8 cellular contexts compared by ENCODE assay signal in genomic region chr11:6402061-6402470, GRCh38. TPM values are rescaled to one million over a fixed set of nuclear protein-coding genes. Genes with fewer than 3 reads are reported as not detected.
DNase-seq lines count a peak whose midpoint lies in the region; ATAC-seq, FAIRE-seq and TF ChIP-seq lines count a peak whose summit lies in the region.

No MANE protein-coding gene starts in this region.

- H2BK120ac ChIP-seq in trophoblast cell (ENCODE audit: insufficient read depth, low read length, poor library complexity): no peak overlapping the region

- no TSS peak for BruUV-seq in HepG2 (replicated peaks; lab: Mats Ljungman, UMichigan)

- H3K9ac ChIP-seq in HepG2 (ENCODE audit: insufficient read depth, low read depth, low read length) (no peak overlapping the region), trophoblast cell (ENCODE audit: low read length) (no peak overlapping the region)

- DNase-seq in HepG2 (ENCODE audit: low spot score) (peak; percentile 59), Right ventricle myocardium superior (no peak), H4 (ENCODE audit: low spot score) (no peak), dermis blood vessel endothelial cell (no peak), trophoblast cell (no peak)

- H3K23ac ChIP-seq in trophoblast cell (ENCODE audit: low read length): no peak overlapping the region

- in situ Hi-C loops in HepG2 (cut with HindIII; ENCODE audit: extremely low pct_ligation_motif_present, low pct_unique_long_range_greater_than_20kb): no loop called here

- intact Hi-C loops in HepG2 (cut with micrococcal nuclease; ENCODE audit: unreplicated experiment): no loop called here
- intact Hi-C loops in Right ventricle myocardium superior (cut with DNase I): no loop called here

- H4K20me1 ChIP-seq in HepG2 (ENCODE audit: insufficient read depth, low read length): no peaks in the 10 kb centered on the region

- no peaks in the 10 kb centered on the region for H3K79me1 ChIP-seq in trophoblast cell (ENCODE audit: low read length)

- H3K14ac ChIP-seq in trophoblast cell (ENCODE audit: low read length): no peak overlapping the region

- TF ChIP-seq POLR2A in HepG2 (IDR thresholded peaks at IDR 0.05; ENCODE audit: insufficient read depth in 1 of 2, low read depth in 2 of 2, low read length in 2 of 2): no peak

- no peak for TF ChIP-seq EP300 in HepG2 (IDR thresholded peaks at IDR 0.05; ENCODE audit: low read depth in 2 of 2, low read length in 2 of 2)
- TF ChIP-seq EP300 in HepG2 (CRISPR knock-in tag; IDR thresholded peaks at IDR 0.05; ENCODE audit: borderline replicate concordance): no peak

- H2AFZ ChIP-seq in HepG2 (ENCODE audit: low read length): no peak overlapping the region
- H2AFZ ChIP-seq in trophoblast cell (ENCODE audit: insufficient read depth, low read length, poor library complexity): no peak overlapping the region

- no peaks in the 10 kb centered on the region for H3K79me2 ChIP-seq in HepG2 (ENCODE audit: insufficient read depth, low read length)
- H3K79me2 ChIP-seq in trophoblast cell (ENCODE audit: control insufficient read depth, insufficient read depth, low read length, poor library complexity): no peaks in the 10 kb centered on the region

- H3K4ac ChIP-seq in trophoblast cell (ENCODE audit: low read depth, low read length): no peak overlapping the region

- WGBS in HepG2 (ENCODE audit: low lambda C conversion rate): 61% methylated on average over 7 of the region's 12 CpGs
- no CpG with 5 or more reads among the region's 12 CpGs for WGBS in trophoblast cell (ENCODE audit: extremely low coverage, insufficient coverage, insufficient read length)

- no peak overlapping the region for H3K27ac ChIP-seq in HepG2 (ENCODE audit: extremely low read length, insufficient read depth, low read length)
- no peak overlapping the region for H3K27ac ChIP-seq in trophoblast cell (ENCODE audit: low read depth, low read length)

- H4K91ac ChIP-seq in trophoblast cell (ENCODE audit: low read depth, low read length): no peak overlapping the region

- peaks cover 32% of the 10 kb centered on the region for H3K4me1 ChIP-seq in HepG2 (ENCODE audit: insufficient read depth, low read length)
- H3K4me1 ChIP-seq in trophoblast cell (ENCODE audit: control insufficient read depth in 1 of 2, insufficient read depth in 2 of 2, low read length in 2 of 2): peaks cover 6 to 7% of the 10 kb centered on the region in 2 experiments

- POLR2A ChIA-PET in HepG2 (lab: Yijun Ruan, JAX): interaction anchor here (0.9 to 2.8 kb wide), 4 partner anchors 12 to 39 kb away, joined by 3 to 16 read pairs (median 4); partner anchors contain the start of genes HPX and SMPD1

- H3K18ac ChIP-seq in trophoblast cell (ENCODE audit: low read length): no peak overlapping the region

- peaks cover 0 to 3% of the 10 kb centered on the region in 2 experiments; a peak in 1 of 5 replicates for H3K27me3 ChIP-seq in HepG2 (ENCODE audit: control insufficient read depth in 1 of 2, insufficient read depth in 2 of 2, low read length in 2 of 2)
- no peaks in the 10 kb centered on the region for H3K27me3 ChIP-seq in trophoblast cell (ENCODE audit: insufficient read depth, low read length)

- H3K4me2 ChIP-seq in HepG2 (ENCODE audit: low read depth, low read length) (peak overlapping the region; percentile 30; the same call in 1 of the 2 replicates), trophoblast cell (ENCODE audit: low read length) (no peak overlapping the region)

- H3K9me3 ChIP-seq in HepG2 (ENCODE audit: low read length) (no peaks in the 10 kb centered on the region), trophoblast cell (ENCODE audit: insufficient read depth, low read depth, low read length) (no peaks in the 10 kb centered on the region)

- no peak for TF ChIP-seq RAD21 in HepG2 (CRISPR knock-in tag; IDR thresholded peaks at IDR 0.05)

- H4K8ac ChIP-seq in trophoblast cell (ENCODE audit: low read depth, low read length): no peak overlapping the region

- peak; percentile 51 for FAIRE-seq in HepG2 (lab: Jason Lieb, UNC)

- CTCF ChIA-PET in HepG2 (lab: Yijun Ruan, JAX; ENCODE audit: low intra/inter-chr PET ratio, low total read pairs): no interaction called here

- H4K12ac ChIP-seq in trophoblast cell (ENCODE audit: low read depth, low read length): no peak overlapping the region

- no peak overlapping the region for H2AK5ac ChIP-seq in trophoblast cell (ENCODE audit: low read length)

- no peak overlapping the region for H2BK5ac ChIP-seq in trophoblast cell (ENCODE audit: low read depth, low read length, poor library complexity)

- peak; percentile 16; the same call in 1 of the 2 replicates for TF ChIP-seq CTCF in HepG2 (CRISPR knock-in tag; IDR thresholded peaks at IDR 0.05)

- ATAC-seq in GM18508 (IDR thresholded peaks at IDR 0.05; ENCODE audit: insufficient read depth, unreplicated experiment) (peak; percentile 28), GM21528 (IDR thresholded peaks at IDR 0.05; ENCODE audit: low FRiP score, unreplicated experiment) (peak; percentile 35), HG03565 (IDR thresholded peaks at IDR 0.05; ENCODE audit: unreplicated experiment) (peak; percentile 36), HepG2 (peak; percentile 86), Right ventricle myocardium superior (ENCODE audit: poor library complexity) (no peak)

- H3K4me3 ChIP-seq in HepG2 (replicated peaks in 1 of 3; ENCODE audit: insufficient read depth in 1 of 3, low read depth in 2 of 3, low read length in 3 of 3): no peak overlapping the region
- H3K4me3 ChIP-seq in trophoblast cell (ENCODE audit: low read depth, low read length): no peak overlapping the region

- no peak overlapping the region for H2BK12ac ChIP-seq in trophoblast cell (ENCODE audit: low read length)

- H3K36me3 ChIP-seq in HepG2 (replicated peaks in 1 of 2; ENCODE audit: control insufficient read depth in 1 of 2, insufficient read depth in 2 of 2, low read length in 2 of 2) (no peaks in the 10 kb centered on the region), trophoblast cell (ENCODE audit: control insufficient read depth in 1 of 2, insufficient read depth in 2 of 2, low read length in 2 of 2) (peaks cover 0 to 2% of the 10 kb centered on the region in 2 experiments)

RNA-seq across cellular contexts. Expression of gene SMPD1, which starts 11.8 kb away (rescaled TPM):
- 5.3 and 8.4 TPM in 2 replicates for total RNA-seq in HepG2 (2016; rRNA removed; fragmentation: Illumina TruSeq; extraction: Trizol)
- total RNA-seq in HepG2 (2016; cell fraction: cytosol; rRNA removed; fragmentation: Illumina TruSeq; extraction: Trizol; ENCODE audit: low read depth): 3.1 and 3.7 TPM in 2 replicates
- 3.9 and 9.3 TPM in 2 replicates for total RNA-seq in HepG2 (2016; cell fraction: insoluble cytoplasmic fraction; rRNA removed; fragmentation: Illumina TruSeq; extraction: Trizol)
- total RNA-seq in HepG2 (2016; cell fraction: membrane; rRNA removed; fragmentation: Illumina TruSeq; extraction: Trizol): 7.2 TPM in 2 replicates
- total RNA-seq in HepG2 (2016; cell fraction: nucleus; rRNA removed; fragmentation: Illumina TruSeq; extraction: Trizol): 7.5 and 7.8 TPM in 2 replicates
- polyA plus RNA-seq in HepG2 (2011; rRNA removed): 6.3 and 9.2 TPM in 2 replicates
- 6.7 and 8.2 TPM in 2 replicates for polyA plus RNA-seq in HepG2 (2011; cell fraction: cytosol; rRNA removed)
- polyA plus RNA-seq in HepG2 (2011; cell fraction: nucleus; rRNA removed): 5.6 and 6.2 TPM in 2 replicates
- 5.3 and 6.5 TPM in 2 replicates for polyA plus RNA-seq in HepG2 (2012)
- polyA plus RNA-seq in HepG2 (2016; cell fraction: cytosol; fragmentation: Illumina TruSeq; extraction: Trizol; ENCODE audit: low read depth): 3.8 and 4.6 TPM in 2 replicates
- 4.9 and 6.3 TPM in 2 replicates for polyA plus RNA-seq in HepG2 (2016; cell fraction: insoluble cytoplasmic fraction; fragmentation: Illumina TruSeq; extraction: Trizol; ENCODE audit: low read depth)
- polyA plus RNA-seq in HepG2 (2016; cell fraction: membrane; fragmentation: Illumina TruSeq; extraction: Trizol; ENCODE audit: low read depth): 8.5 and 9.0 TPM in 2 replicates
- 16.3 TPM in 2 replicates for polyA plus RNA-seq in HepG2 (2016; cell fraction: nucleus; fragmentation: Illumina TruSeq; extraction: Trizol; ENCODE audit: insufficient read depth, low read depth)
- 5.4 and 13.1 TPM in 2 replicates for polyA minus RNA-seq in HepG2 (2011; rRNA and poly(A)+ RNA removed; ENCODE audit: low replicate concordance)
- polyA minus RNA-seq in HepG2 (2011; cell fraction: cytosol; rRNA and poly(A)+ RNA removed): 4.3 and 5.8 TPM in 2 replicates
- 1.7 and 2.2 TPM in 2 replicates for polyA minus RNA-seq in HepG2 (2011; cell fraction: nucleus; rRNA and poly(A)+ RNA removed)
- total RNA-seq in Right ventricle myocardium superior: 51.6 TPM
- 44.5 and 80.7 TPM in 2 replicates for total RNA-seq in H4 (2014; rRNA removed; shearing (Covaris generic))
- total RNA-seq in dermis blood vessel endothelial cell: 25.2 and 27.6 TPM in 2 replicates
- 18.0 and 18.1 TPM in 2 replicates for polyA plus RNA-seq in trophoblast cell (2013)

RNA-seq across cellular contexts. Expression of gene APBB1, which starts 16.8 kb away (rescaled TPM):
- total RNA-seq in HepG2 (2016; rRNA removed; fragmentation: Illumina TruSeq; extraction: Trizol) (2.4 and 3.5 TPM in 2 replicates), Right ventricle myocardium superior (75.8 TPM), dermis blood vessel endothelial cell (43.9 and 52.9 TPM in 2 replicates)
- total RNA-seq in HepG2 (2016; cell fraction: cytosol; rRNA removed; fragmentation: Illumina TruSeq; extraction: Trizol; ENCODE audit: low read depth): 1.0 and 1.7 TPM in 2 replicates
- total RNA-seq in HepG2 (2016; cell fraction: insoluble cytoplasmic fraction; rRNA removed; fragmentation: Illumina TruSeq; extraction: Trizol): 2.1 and 2.8 TPM in 2 replicates
- total RNA-seq in HepG2 (2016; cell fraction: membrane; rRNA removed; fragmentation: Illumina TruSeq; extraction: Trizol): 1.9 and 2.4 TPM in 2 replicates
- 1.5 and 2.5 TPM in 2 replicates for total RNA-seq in HepG2 (2016; cell fraction: nucleus; rRNA removed; fragmentation: Illumina TruSeq; extraction: Trizol)
- 1.7 and 2.4 TPM in 2 replicates for polyA plus RNA-seq in HepG2 (2011; rRNA removed)
- 1.7 and 1.8 TPM in 2 replicates for polyA plus RNA-seq in HepG2 (2011; cell fraction: cytosol; rRNA removed)
- 3.0 and 5.2 TPM in 2 replicates for polyA plus RNA-seq in HepG2 (2011; cell fraction: nucleus; rRNA removed)
- 0.78 and 1.0 TPM in 2 replicates for polyA plus RNA-seq in HepG2 (2012)
- 1.1 and 1.3 TPM in 2 replicates for polyA plus RNA-seq in HepG2 (2016; cell fraction: cytosol; fragmentation: Illumina TruSeq; extraction: Trizol; ENCODE audit: low read depth)
- polyA plus RNA-seq in HepG2 (2016; cell fraction: insoluble cytoplasmic fraction; fragmentation: Illumina TruSeq; extraction: Trizol; ENCODE audit: low read depth): 1.9 and 2.0 TPM in 2 replicates
- polyA plus RNA-seq in HepG2 (2016; cell fraction: membrane; fragmentation: Illumina TruSeq; extraction: Trizol; ENCODE audit: low read depth): 1.4 and 1.5 TPM in 2 replicates
- polyA plus RNA-seq in HepG2 (2016; cell fraction: nucleus; fragmentation: Illumina TruSeq; extraction: Trizol; ENCODE audit: insufficient read depth, low read depth): 2.7 and 3.0 TPM in 2 replicates
- polyA minus RNA-seq in HepG2 (2011; rRNA and poly(A)+ RNA removed; ENCODE audit: low replicate concordance): 0.37 and 2.9 TPM in 2 replicates
- polyA minus RNA-seq in HepG2 (2011; cell fraction: cytosol; rRNA and poly(A)+ RNA removed): 0.44 and 2.0 TPM in 2 replicates
- 1.9 and 2.4 TPM in 2 replicates for polyA minus RNA-seq in HepG2 (2011; cell fraction: nucleus; rRNA and poly(A)+ RNA removed)
- 5.2 and 6.3 TPM in 2 replicates for total RNA-seq in H4 (2014; rRNA removed; shearing (Covaris generic))
- polyA plus RNA-seq in trophoblast cell (2013): 15.4 and 15.6 TPM in 2 replicates

RNA-seq across cellular contexts. Expression of gene HPX, which starts 38.7 kb away (rescaled TPM):
- 29.6 and 57.4 TPM in 2 replicates for total RNA-seq in HepG2 (2016; rRNA removed; fragmentation: Illumina TruSeq; extraction: Trizol)
- 7.4 and 9.1 TPM in 2 replicates for total RNA-seq in HepG2 (2016; cell fraction: cytosol; rRNA removed; fragmentation: Illumina TruSeq; extraction: Trizol; ENCODE audit: low read depth)
- total RNA-seq in HepG2 (2016; cell fraction: insoluble cytoplasmic fraction; rRNA removed; fragmentation: Illumina TruSeq; extraction: Trizol): 28.5 and 59.2 TPM in 2 replicates
- total RNA-seq in HepG2 (2016; cell fraction: membrane; rRNA removed; fragmentation: Illumina TruSeq; extraction: Trizol): 9.6 and 11.3 TPM in 2 replicates
- 60.0 and 62.1 TPM in 2 replicates for total RNA-seq in HepG2 (2016; cell fraction: nucleus; rRNA removed; fragmentation: Illumina TruSeq; extraction: Trizol)
- polyA plus RNA-seq in HepG2 (2011; rRNA removed): 6.2 and 9.2 TPM in 2 replicates
- 7.9 and 10.5 TPM in 2 replicates for polyA plus RNA-seq in HepG2 (2011; cell fraction: cytosol; rRNA removed)
- polyA plus RNA-seq in HepG2 (2011; cell fraction: nucleus; rRNA removed): 6.2 and 6.6 TPM in 2 replicates
- 1.3 and 1.4 TPM in 2 replicates for polyA plus RNA-seq in HepG2 (2012)
- polyA plus RNA-seq in HepG2 (2016; cell fraction: cytosol; fragmentation: Illumina TruSeq; extraction: Trizol; ENCODE audit: low read depth): 6.7 and 7.9 TPM in 2 replicates
- polyA plus RNA-seq in HepG2 (2016; cell fraction: insoluble cytoplasmic fraction; fragmentation: Illumina TruSeq; extraction: Trizol; ENCODE audit: low read depth): 28.3 and 32.1 TPM in 2 replicates
- polyA plus RNA-seq in HepG2 (2016; cell fraction: membrane; fragmentation: Illumina TruSeq; extraction: Trizol; ENCODE audit: low read depth): 8.6 and 17.5 TPM in 2 replicates
- polyA plus RNA-seq in HepG2 (2016; cell fraction: nucleus; fragmentation: Illumina TruSeq; extraction: Trizol; ENCODE audit: insufficient read depth, low read depth): 86.2 and 88.6 TPM in 2 replicates
- 0.26 and 20.4 TPM in 2 replicates for polyA minus RNA-seq in HepG2 (2011; rRNA and poly(A)+ RNA removed; ENCODE audit: low replicate concordance)
- polyA minus RNA-seq in HepG2 (2011; cell fraction: cytosol; rRNA and poly(A)+ RNA removed): 3.1 and 4.2 TPM in 2 replicates
- 4.1 and 4.5 TPM in 2 replicates for polyA minus RNA-seq in HepG2 (2011; cell fraction: nucleus; rRNA and poly(A)+ RNA removed)
- 0.35 TPM for total RNA-seq in Right ventricle myocardium superior
- total RNA-seq in H4 (2014; rRNA removed; shearing (Covaris generic)): 0.72 TPM in 1 of 2 replicates, not detected in the other
- total RNA-seq in dermis blood vessel endothelial cell: 0.19 and 0.51 TPM in 2 replicates
- polyA plus RNA-seq in trophoblast cell (2013): 0.93 and 0.94 TPM in 2 replicates
